In genomic region chr1:26743426-26744059, GRCh38 we compare ENCODE assay signal across 1 cellular context.
TF ChIP-seq lines count a peak whose summit lies in the region.

No MANE protein-coding gene starts in this region.

TF ChIP-seq in GM23338, 12 proteins besides CTCF, POLR2A, EP300 and RAD21 (continued from another document):
- TF ChIP-seq ZNF462 (CRISPR knock-in tag; IDR thresholded peaks at IDR 0.05) (no peak), ZNF331 (CRISPR knock-in tag; IDR thresholded peaks at IDR 0.05; ENCODE audit: low read depth) (no peak), POLR2AphosphoS5 (IDR thresholded peaks at IDR 0.05; ENCODE audit: low read depth) (no peak)
